In the genomic region with DNA sequence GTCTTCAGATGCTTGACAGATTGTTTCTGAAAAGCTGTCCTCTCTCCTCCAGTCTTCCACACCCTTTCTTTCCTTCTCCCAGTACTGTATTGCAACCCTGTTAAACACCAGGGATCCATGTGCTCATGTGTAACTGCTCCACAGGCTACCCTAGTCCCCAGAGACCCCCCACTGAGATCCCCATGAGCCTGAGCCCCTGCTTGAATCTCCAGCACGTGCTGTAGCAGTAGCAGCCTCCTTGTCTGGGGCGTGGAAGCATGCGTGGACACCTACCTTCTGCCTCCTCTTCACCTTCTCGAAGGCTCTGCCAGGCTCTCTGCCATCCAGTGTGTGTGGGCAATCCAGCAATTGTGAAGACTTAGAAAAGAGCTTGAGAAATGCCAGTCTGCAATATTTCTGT, we compare ENCODE assay signal across 26 cellular contexts.
"Had no signal": no experiment of that assay in that cellular context is flagged by ENCODE, and none has a peak within 500 bp of the region (broad histone marks: within the 10 kb centered on the region; RNA-seq: fewer than 3 reads in every experiment).

No MANE protein-coding gene starts in this region.

- H3K4me3 Mint-ChIP-seq: activated CD4-positive, alpha-beta T cell treated with anti-CD3 and anti-CD28 coated beads, Interleukin-2, amount 10 ng/mL, durations not matched to agents 24 days and 14 days; activated naive CD8-positive, alpha-beta T cell treated with anti-CD3 and anti-CD28 coated beads, Interleukin-2, amount 50 U/mL, for 24 hours; activated T-cell treated with anti-CD3 and anti-CD28 coated beads, Interleukin-2, amount 50 U/mL, for 4 hours; T-helper 17 cell; WTC11 had no signal

- H3K27ac Mint-ChIP-seq: activated CD4-positive, alpha-beta T cell treated with anti-CD3 and anti-CD28 coated beads, Interleukin-2, amount 10 ng/mL, durations not matched to agents 24 days and 14 days; activated naive CD4-positive, alpha-beta T cell treated with anti-CD3 and anti-CD28 coated beads, Interleukin-2, amount 50 U/mL, for 72 hours; activated naive CD8-positive, alpha-beta T cell treated with anti-CD3 and anti-CD28 coated beads, Interleukin-2, amount 50 U/mL, for 24 hours; T-helper 17 cell; WTC11 had no signal

- DNase-seq: activated CD4-positive, alpha-beta T cell treated with anti-CD3 and anti-CD28 coated beads, Interleukin-2, amount 10 ng/mL, durations not matched to agents 24 days and 14 days; activated CD4-positive, alpha-beta T cell treated with anti-CD3 and anti-CD28 coated beads, Interleukin-2, amount 50 U/mL, for 48 hours; activated CD4-positive, CD25-positive, alpha-beta regulatory T cell treated with anti-CD3 and anti-CD28 coated beads, Interleukin-2, amount 50 U/mL, for 72 hours; activated effector memory CD4-positive, alpha-beta T cell treated with anti-CD3 and anti-CD28 coated beads, Interleukin-2, amount 50 U/mL, for 16 hours; activated naive CD4-positive, alpha-beta T cell treated with Interleukin-2 at 50 U/mL for 16 hours; activated naive CD8-positive, alpha-beta T cell treated with anti-CD3 and anti-CD28 coated beads, Interleukin-2, amount 50 U/mL, for 24 hours; activated T-cell treated with anti-CD3 and anti-CD28 coated beads, Interleukin-2, amount 50 U/mL, for 4 hours; amniotic stem cell; body of pancreas; central memory CD4-positive, alpha-beta T cell; MG63; NCI-H1105; NCI-H1436; NCI-H1694 treated with DMSO at 0.1 percent for 48 hours; NCI-H2029 treated with DMSO at 0.1 percent for 48 hours; NCI-H510A treated with DMSO at 0.1 percent for 48 hours; NCI-H69; NK-92 treated with Interleukin-12 subunit alpha and Interleukin-12 subunit beta, amount 100 ng/mL, for 24 hours; OCI-M1; RPMI8226; SJCRH30; T-helper 17 cell; T-helper 9 cell had no signal

- H3K27me3 ChIP-seq: ascending aorta, body of pancreas, MG63, SJCRH30 had no signal

- H3K9me3 Mint-ChIP-seq: activated T-cell treated with anti-CD3 and anti-CD28 coated beads, Interleukin-2, amount 50 U/mL, for 4 hours had no signal

- H3K36me3 ChIP-seq: ascending aorta, MG63, SJCRH30 had no signal

- H3K27me3 Mint-ChIP-seq: activated CD4-positive, alpha-beta T cell treated with anti-CD3 and anti-CD28 coated beads, Interleukin-2, amount 10 ng/mL, durations not matched to agents 24 days and 14 days; activated naive CD8-positive, alpha-beta T cell treated with anti-CD3 and anti-CD28 coated beads, Interleukin-2, amount 50 U/mL, for 24 hours; T-helper 17 cell had no signal

- H3K4me1 ChIP-seq: ascending aorta, body of pancreas, SJCRH30 had no signal

- H3K27ac ChIP-seq: ascending aorta, body of pancreas, SJCRH30 had no signal

- H3K4me3 ChIP-seq: ascending aorta, body of pancreas, MG63, SJCRH30 had no signal

- H3K4me1 Mint-ChIP-seq: T-helper 17 cell had no signal

- H3K9me3 ChIP-seq: body of pancreas, SJCRH30 had no signal
